8 cellular contexts compared by ENCODE assay signal in the genomic region with DNA sequence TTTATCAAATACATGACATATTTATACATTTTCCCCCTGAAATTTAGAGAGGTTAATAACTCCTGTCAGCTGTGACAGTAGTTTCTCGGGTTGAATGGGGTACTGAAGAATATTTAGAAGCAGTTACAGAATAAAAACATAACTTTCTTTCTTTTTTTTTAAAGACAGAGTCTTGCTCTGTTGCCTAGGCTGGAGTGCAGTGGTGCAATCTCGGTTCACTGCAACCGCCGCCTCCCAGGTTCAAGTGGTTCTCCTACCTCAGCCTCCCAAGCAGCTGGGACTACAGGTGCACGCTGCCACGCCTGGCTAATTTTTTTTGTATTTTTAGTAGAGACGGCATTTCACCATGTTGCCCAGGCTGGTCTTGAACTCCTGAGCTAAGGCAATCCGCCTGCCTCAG. TPM values are rescaled to one million over a fixed set of nuclear protein-coding genes. Genes with fewer than 3 reads are reported as not detected.
DNase-seq lines count a peak whose midpoint lies in the region; ATAC-seq, FAIRE-seq and TF ChIP-seq lines count a peak whose summit lies in the region.
"Not testable (repeated sequence)": the region's sequence is repeated elsewhere in the genome, so short reads cannot be mapped to it uniquely, and the experiment has no call there.

No MANE protein-coding gene starts in this region.

- H3K27me3 ChIP-seq in CD4-positive, alpha-beta T cell (ENCODE audit: control insufficient read depth, insufficient read depth, low read length); smooth muscle cell (ENCODE audit: low read depth): not testable (repeated sequence)

- BruUV-seq in OCI-LY7 (replicated peaks; lab: Mats Ljungman, UMichigan): not testable (repeated sequence)

- H3K9me2 ChIP-seq in OCI-LY7 (ENCODE audit: insufficient read depth, low read length): not testable (repeated sequence)

- not testable (repeated sequence) for H3K27me3 Mint-ChIP-seq in CD4-positive, alpha-beta T cell; activated CD4-positive, alpha-beta memory T cell treated with anti-CD3 and anti-CD28 coated beads for 36 hours; activated naive CD4-positive, alpha-beta T cell treated with anti-CD3 and anti-CD28 coated beads, Interleukin-2, amount 50 U/mL, for 24 hours

- not testable (repeated sequence) for ATAC-seq in CD4-positive, alpha-beta T cell (ENCODE audit: poor library complexity)
- ATAC-seq in GM21576 (IDR thresholded peaks at IDR 0.05; ENCODE audit: unreplicated experiment) (peak; percentile 42), HG02885 (IDR thresholded peaks at IDR 0.05; ENCODE audit: poor library complexity, unreplicated experiment) (peak; percentile 49)

- not testable (repeated sequence) for H3K9me3 Mint-ChIP-seq in CD4-positive, alpha-beta T cell; activated CD4-positive, alpha-beta memory T cell treated with anti-CD3 and anti-CD28 coated beads for 36 hours; activated naive CD4-positive, alpha-beta T cell treated with anti-CD3 and anti-CD28 coated beads, Interleukin-2, amount 50 U/mL, for 24 hours

- not testable (repeated sequence) for H3K9me3 ChIP-seq in CD4-positive, alpha-beta T cell (ENCODE audit: control insufficient read depth, low read length); smooth muscle cell (replicated peaks; ENCODE audit: low read depth)
- peaks cover 10% of the 10 kb centered on the region; the same call in 1 of the 2 replicates for H3K9me3 ChIP-seq in OCI-LY7 (ENCODE audit: low read length)

- H3K27ac Mint-ChIP-seq in CD4-positive, alpha-beta T cell: peak overlapping the region; percentile 69
- H3K27ac Mint-ChIP-seq in activated CD4-positive, alpha-beta memory T cell treated with anti-CD3 and anti-CD28 coated beads for 36 hours: peak overlapping the region; percentile 78
- peak overlapping the region; percentile 97 for H3K27ac Mint-ChIP-seq in activated naive CD4-positive, alpha-beta T cell treated with anti-CD3 and anti-CD28 coated beads, Interleukin-2, amount 50 U/mL, for 24 hours

- not testable (repeated sequence) for H3K9ac ChIP-seq in smooth muscle cell (ENCODE audit: low read depth)

- not testable (repeated sequence) for H4K20me1 ChIP-seq in OCI-LY7 (ENCODE audit: insufficient read depth, low read length); smooth muscle cell (ENCODE audit: low read depth)

- not testable (repeated sequence) for H3K27ac ChIP-seq in CD4-positive, alpha-beta T cell (ENCODE audit: low read depth, low read length)
- H3K27ac ChIP-seq in OCI-LY7 (ENCODE audit: low read depth, low read length, poor library complexity, severe bottlenecking) (peak overlapping the region; percentile 99), smooth muscle cell (ENCODE audit: low read depth) (peak overlapping the region; percentile 34)

- CTCF ChIA-PET in CD4-positive, alpha-beta T cell (lab: Charles Lee): interaction anchor here (1.5 kb wide), 1 partner anchor 19 kb away, joined by 4 read pairs; no protein-coding TSS in a partner anchor
- CTCF ChIA-PET in OCI-LY7 (lab: Charles Lee; ENCODE audit: unreplicated experiment): not testable (repeated sequence)
- CTCF ChIA-PET in activated CD4-positive, alpha-beta memory T cell treated with anti-CD3 and anti-CD28 coated beads for 36 hours (lab: Charles Lee): interaction anchor here (0.9 to 1.8 kb wide), 6 partner anchors 17 to 228 kb away, joined by 3 to 14 read pairs (median 4); no protein-coding TSS in a partner anchor

- intact Hi-C loops in CD4-positive, alpha-beta T cell (cut with DNase I, micrococcal nuclease): loop anchor here (2.0 to 5.0 kb wide), 2 partner anchors 37 to 42 kb away; no protein-coding TSS in a partner anchor
- intact Hi-C loops in OCI-LY7 (cut with micrococcal nuclease; ENCODE audit: unreplicated experiment): loop anchor here (1.0 to 2.0 kb wide), 4 partner anchors 8 to 48 kb away; no protein-coding TSS in a partner anchor
- intact Hi-C loops in activated CD4-positive, alpha-beta memory T cell treated with anti-CD3 and anti-CD28 coated beads for 36 hours (cut with micrococcal nuclease): loop anchor here (2.0 kb wide), 1 partner anchor 102 kb away; no protein-coding TSS in a partner anchor

- H3K4me3 Mint-ChIP-seq in CD4-positive, alpha-beta T cell; activated CD4-positive, alpha-beta memory T cell treated with anti-CD3 and anti-CD28 coated beads for 36 hours: not testable (repeated sequence)
- H3K4me3 Mint-ChIP-seq in activated naive CD4-positive, alpha-beta T cell treated with anti-CD3 and anti-CD28 coated beads, Interleukin-2, amount 50 U/mL, for 24 hours: peak overlapping the region; percentile 58

- not testable (repeated sequence) for H3F3A ChIP-seq in smooth muscle cell (ENCODE audit: low read depth)

- H3K36me3 ChIP-seq in OCI-LY7 (ENCODE audit: insufficient read depth, low read length) (peaks cover 85% of the 10 kb centered on the region), smooth muscle cell (ENCODE audit: low read depth) (peaks cover 18% of the 10 kb centered on the region)

- H3K4me1 ChIP-seq in OCI-LY7 (ENCODE audit: insufficient read depth, low read length, poor library complexity, severe bottlenecking): peaks cover 89% of the 10 kb centered on the region
- not testable (repeated sequence) for H3K4me1 ChIP-seq in smooth muscle cell (ENCODE audit: low read depth)

- not testable (repeated sequence) for TF ChIP-seq CTCF in CD4-positive, alpha-beta T cell (IDR thresholded peaks at IDR 0.05); OCI-LY7 (conservative IDR thresholded peaks at IDR 0.05; ENCODE audit: low read length); smooth muscle cell (IDR thresholded peaks at IDR 0.05; ENCODE audit: borderline replicate concordance, insufficient read depth, poor library complexity, severe bottlenecking)

- peak overlapping the region; percentile 65 for H3K4me2 ChIP-seq in OCI-LY7 (ENCODE audit: low read length)
- not testable (repeated sequence) for H3K4me2 ChIP-seq in smooth muscle cell

- H3K4me3 ChIP-seq in OCI-LY7 (ENCODE audit: low read depth, low read length, poor library complexity, severe bottlenecking): peak overlapping the region; percentile 36
- H3K4me3 ChIP-seq in smooth muscle cell: not testable (repeated sequence)

- POLR2A ChIA-PET in CD4-positive, alpha-beta T cell (lab: Charles Lee): not testable (repeated sequence)
- POLR2A ChIA-PET in OCI-LY7 (lab: Charles Lee): interaction anchor here (0.7 to 3.3 kb wide), 18 partner anchors 8 to 647 kb away, joined by 3 to 26 read pairs (median 6); no protein-coding TSS in a partner anchor
- POLR2A ChIA-PET in activated CD4-positive, alpha-beta memory T cell treated with anti-CD3 and anti-CD28 coated beads for 36 hours (lab: Charles Lee): interaction anchor here (1.4 to 2.9 kb wide), 7 partner anchors 14 to 226 kb away, joined by 5 to 20 read pairs (median 8); no protein-coding TSS in a partner anchor

- H2AFZ ChIP-seq in OCI-LY7 (ENCODE audit: low read length); smooth muscle cell (ENCODE audit: low read depth): not testable (repeated sequence)

- H3K4me1 Mint-ChIP-seq in CD4-positive, alpha-beta T cell (ENCODE audit: low read depth): peaks cover 50% of the 10 kb centered on the region
- peaks cover 58% of the 10 kb centered on the region for H3K4me1 Mint-ChIP-seq in activated CD4-positive, alpha-beta memory T cell treated with anti-CD3 and anti-CD28 coated beads for 36 hours (ENCODE audit: low read depth)
- peaks cover 73% of the 10 kb centered on the region for H3K4me1 Mint-ChIP-seq in activated naive CD4-positive, alpha-beta T cell treated with anti-CD3 and anti-CD28 coated beads, Interleukin-2, amount 50 U/mL, for 24 hours

- DNase-seq in CD4-positive, alpha-beta T cell; GM19239 (ENCODE audit: insufficient read length, low spot score); activated CD4-positive, alpha-beta memory T cell treated with anti-CD3 and anti-CD28 coated beads for 36 hours; smooth muscle cell (lab: John Stamatoyannopoulos, UW; ENCODE audit: unreplicated experiment): not testable (repeated sequence)
- DNase-seq in OCI-LY7 (ENCODE audit: low spot score): peak; percentile 85

- H3K36me3 Mint-ChIP-seq in CD4-positive, alpha-beta T cell (ENCODE audit: low read depth): peaks cover 80% of the 10 kb centered on the region
- H3K36me3 Mint-ChIP-seq in activated CD4-positive, alpha-beta memory T cell treated with anti-CD3 and anti-CD28 coated beads for 36 hours: peaks cover 59% of the 10 kb centered on the region
- H3K36me3 Mint-ChIP-seq in activated naive CD4-positive, alpha-beta T cell treated with anti-CD3 and anti-CD28 coated beads, Interleukin-2, amount 50 U/mL, for 24 hours: peaks cover 41% of the 10 kb centered on the region

- FAIRE-seq in GM19239 (lab: Jason Lieb, UNC): peak; percentile 64

- peaks cover 73% of the 10 kb centered on the region for H3K79me2 ChIP-seq in OCI-LY7 (ENCODE audit: insufficient read depth, low read depth, low read length)
- H3K79me2 ChIP-seq in smooth muscle cell (ENCODE audit: low read depth): not testable (repeated sequence)

- 98% methylated on average over 8 of the region's 8 CpGs for WGBS in smooth muscle cell (ENCODE audit: low lambda C conversion rate)

RNA-seq across cellular contexts. Expression of a gene that starts 43.6 kb away (rescaled TPM):
- total RNA-seq in CD4-positive, alpha-beta T cell: 100 to 1,000 TPM; 257 to 274 TPM
- total RNA-seq in OCI-LY7 (2014; rRNA removed; shearing (Covaris generic)): 108 and 110 TPM in 2 replicates
- 174 and 211 TPM in 2 replicates for total RNA-seq in OCI-LY7 (2022)
- total RNA-seq in activated CD4-positive, alpha-beta memory T cell treated with anti-CD3 and anti-CD28 coated beads for 36 hours: 10 to 100 TPM; 38.4 to 42.9 TPM
- 59.2 and 61.0 TPM in 2 replicates for total RNA-seq in smooth muscle cell
- 16.2 and 18.6 TPM in 2 replicates for polyA plus RNA-seq in smooth muscle cell
